In the genomic region with DNA sequence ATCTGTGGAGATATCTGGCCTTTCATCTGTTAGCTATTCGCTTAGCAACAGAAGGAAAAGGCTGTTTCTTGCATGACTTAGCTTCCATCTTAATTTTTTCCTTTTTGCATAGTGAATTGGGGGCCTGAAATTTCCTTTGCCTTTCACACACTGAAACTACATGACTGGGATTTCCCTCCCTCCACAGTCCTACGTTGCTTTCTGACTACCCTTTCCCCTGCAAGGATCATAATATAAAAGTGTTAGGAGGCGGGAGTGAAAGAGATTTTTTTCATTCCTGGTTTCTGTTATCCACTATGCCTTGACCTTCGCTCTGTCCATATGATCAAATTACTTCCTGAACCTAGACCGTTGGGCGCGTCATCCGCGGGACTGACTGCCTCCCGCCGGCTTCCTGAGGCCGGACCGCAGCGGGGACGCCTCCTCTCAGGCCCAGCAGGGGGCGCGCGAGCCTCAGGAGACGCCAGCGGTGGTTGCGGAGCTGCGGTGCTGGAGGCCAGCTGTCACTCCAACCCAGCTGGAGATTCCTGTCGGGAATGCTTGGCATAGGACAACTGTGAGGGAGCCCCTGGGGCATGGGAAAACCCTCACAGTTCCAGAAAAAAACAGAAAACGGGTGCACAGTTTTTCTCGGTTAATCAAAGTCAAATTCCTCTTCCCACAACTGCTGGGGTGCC, we compare ENCODE assay signal across 1 cellular context.
A peak's percentile ranks its signal among the peaks of the same experiment; 100 is the strongest.
TF ChIP-seq lines count a peak whose summit lies in the region.

No MANE protein-coding gene starts in this region.

TF ChIP-seq in HepG2, 621 proteins besides CTCF, POLR2A, EP300 and RAD21 (continued from another document and continues in another):
- TF ChIP-seq ZBTB40 (IDR thresholded peaks at IDR 0.05) (no peak), ZBTB40 (CRISPR knock-in tag; IDR thresholded peaks at IDR 0.05) (peak; percentile 33; the same call in 1 of the 2 replicates), TEAD3 (CRISPR knock-in tag; optimal IDR thresholded peaks at IDR 0.05; ENCODE audit: borderline replicate concordance) (peak; percentile 76), YEATS4 (CRISPR knock-in tag; IDR thresholded peaks at IDR 0.05; ENCODE audit: borderline replicate concordance) (no peak), ZNF563 (CRISPR knock-in tag; IDR thresholded peaks at IDR 0.05) (no peak), ZNF710 (CRISPR knock-in tag; IDR thresholded peaks at IDR 0.05; ENCODE audit: borderline replicate concordance) (peak; percentile 43; the same call in 1 of the 2 replicates), GATAD2A (CRISPR knock-in tag; IDR thresholded peaks at IDR 0.05) (peak; percentile 70), SRF (IDR thresholded peaks at IDR 0.05; ENCODE audit: low read depth, low read length) (no peak), SYNCRIP (IDR thresholded peaks at IDR 0.05; ENCODE audit: insufficient read depth, low read depth, low read length) (no peak), ZNF20 (CRISPR knock-in tag; IDR thresholded peaks at IDR 0.05) (no peak), ZNF549 (CRISPR knock-in tag; IDR thresholded peaks at IDR 0.05) (no peak), HNF1B (CRISPR knock-in tag; IDR thresholded peaks at IDR 0.05) (peak; percentile 74; the same call in 1 of the 2 replicates), ZNF430 (CRISPR knock-in tag; IDR thresholded peaks at IDR 0.05) (peak; percentile 43; the same call in 1 of the 2 replicates), SRSF4 (IDR thresholded peaks at IDR 0.05; ENCODE audit: low read depth, low read length, poor library complexity, severe bottlenecking) (no peak), SMAD1 (CRISPR knock-in tag; IDR thresholded peaks at IDR 0.05; ENCODE audit: borderline replicate concordance, low read depth) (peak; percentile 59; the same call in 1 of the 2 replicates), ZNF556 (CRISPR knock-in tag; IDR thresholded peaks at IDR 0.05; ENCODE audit: borderline replicate concordance) (peak; percentile 80; the same call in 1 of the 2 replicates), DDIT3 (CRISPR knock-in tag; IDR thresholded peaks at IDR 0.05) (no peak), JDP2 (CRISPR knock-in tag; IDR thresholded peaks at IDR 0.05; ENCODE audit: borderline replicate concordance) (no peak), NR3C1 (CRISPR knock-in tag; IDR thresholded peaks at IDR 0.05) (no peak), ZNF75D (CRISPR knock-in tag; IDR thresholded peaks at IDR 0.05; ENCODE audit: borderline replicate concordance) (no peak), NR1H2 (CRISPR knock-in tag; IDR thresholded peaks at IDR 0.05; ENCODE audit: borderline replicate concordance, low read depth) (no peak), SMARCE1 (IDR thresholded peaks at IDR 0.05; ENCODE audit: borderline replicate concordance) (no peak), BATF2 (CRISPR knock-in tag; IDR thresholded peaks at IDR 0.05) (no peak), ZNF318 (CRISPR knock-in tag; IDR thresholded peaks at IDR 0.05) (no peak), THAP11 (CRISPR knock-in tag; IDR thresholded peaks at IDR 0.05) (peak; percentile 65; the same call in 1 of the 2 replicates), KDM5A (IDR thresholded peaks at IDR 0.05; ENCODE audit: borderline replicate concordance, low read length) (no peak), CC2D1A (CRISPR knock-in tag; IDR thresholded peaks at IDR 0.05) (no peak), GTF2F1 (IDR thresholded peaks at IDR 0.05; ENCODE audit: low read length) (no peak), ETV6 (CRISPR knock-in tag; conservative IDR thresholded peaks at IDR 0.05) (no peak), ZNF264 (CRISPR knock-in tag; IDR thresholded peaks at IDR 0.05) (no peak), DR1 (CRISPR knock-in tag; IDR thresholded peaks at IDR 0.05) (no peak), KDM1A (CRISPR knock-in tag; IDR thresholded peaks at IDR 0.05) (no peak), PCBP2 (optimal IDR thresholded peaks at IDR 0.05; ENCODE audit: low read depth, low read length, poor library complexity, severe bottlenecking) (no peak), TRIM24 (CRISPR knock-in tag; IDR thresholded peaks at IDR 0.05) (no peak), ZNF557 (CRISPR knock-in tag; IDR thresholded peaks at IDR 0.05) (no peak)
